In the genomic region with DNA sequence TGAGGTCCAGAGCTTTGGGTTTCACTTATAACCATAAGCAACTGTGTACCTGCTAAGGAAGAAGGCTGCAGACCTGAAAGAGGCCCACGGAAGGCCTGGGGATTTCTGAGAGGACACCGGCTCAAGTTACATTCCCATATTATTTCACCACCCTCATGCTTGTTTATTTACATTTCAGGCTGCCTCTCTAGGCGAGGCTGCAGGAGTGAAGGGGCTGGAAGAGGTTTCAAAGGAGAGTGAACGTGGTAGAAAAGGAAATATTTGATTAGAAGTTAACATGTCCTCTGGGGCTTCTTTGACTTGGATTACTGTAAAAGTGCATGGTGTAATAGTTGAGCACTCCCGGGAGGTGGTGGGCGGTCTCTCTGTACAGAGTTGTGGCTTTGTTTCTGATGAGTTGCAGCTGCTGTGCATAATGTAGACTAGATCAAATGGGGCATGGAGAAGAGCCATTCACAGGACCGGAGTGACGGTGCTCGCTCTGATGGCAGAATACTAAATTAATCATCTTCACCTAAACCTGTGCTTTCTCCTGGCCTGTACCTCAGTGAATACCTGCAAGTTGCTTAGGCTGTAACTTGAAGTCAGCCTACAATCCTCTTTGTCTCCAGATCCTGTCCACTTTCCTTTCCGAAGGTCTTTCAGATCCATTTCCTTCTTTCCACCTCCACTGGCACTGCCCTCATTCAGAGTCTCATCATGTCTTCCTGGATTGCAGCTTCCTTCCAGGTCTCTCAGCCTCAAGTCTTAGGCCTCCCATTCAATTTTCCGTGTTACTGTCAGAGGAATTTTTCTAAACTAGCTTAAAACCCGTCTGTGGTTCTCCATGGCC, we compare ENCODE assay signal across 1 cellular context.
TF ChIP-seq lines count a peak whose summit lies in the region.

No MANE protein-coding gene starts in this region.

TF ChIP-seq in GM23338, 12 proteins besides CTCF, POLR2A, EP300 and RAD21 (continued from another document):
- TF ChIP-seq, protein P1, sequence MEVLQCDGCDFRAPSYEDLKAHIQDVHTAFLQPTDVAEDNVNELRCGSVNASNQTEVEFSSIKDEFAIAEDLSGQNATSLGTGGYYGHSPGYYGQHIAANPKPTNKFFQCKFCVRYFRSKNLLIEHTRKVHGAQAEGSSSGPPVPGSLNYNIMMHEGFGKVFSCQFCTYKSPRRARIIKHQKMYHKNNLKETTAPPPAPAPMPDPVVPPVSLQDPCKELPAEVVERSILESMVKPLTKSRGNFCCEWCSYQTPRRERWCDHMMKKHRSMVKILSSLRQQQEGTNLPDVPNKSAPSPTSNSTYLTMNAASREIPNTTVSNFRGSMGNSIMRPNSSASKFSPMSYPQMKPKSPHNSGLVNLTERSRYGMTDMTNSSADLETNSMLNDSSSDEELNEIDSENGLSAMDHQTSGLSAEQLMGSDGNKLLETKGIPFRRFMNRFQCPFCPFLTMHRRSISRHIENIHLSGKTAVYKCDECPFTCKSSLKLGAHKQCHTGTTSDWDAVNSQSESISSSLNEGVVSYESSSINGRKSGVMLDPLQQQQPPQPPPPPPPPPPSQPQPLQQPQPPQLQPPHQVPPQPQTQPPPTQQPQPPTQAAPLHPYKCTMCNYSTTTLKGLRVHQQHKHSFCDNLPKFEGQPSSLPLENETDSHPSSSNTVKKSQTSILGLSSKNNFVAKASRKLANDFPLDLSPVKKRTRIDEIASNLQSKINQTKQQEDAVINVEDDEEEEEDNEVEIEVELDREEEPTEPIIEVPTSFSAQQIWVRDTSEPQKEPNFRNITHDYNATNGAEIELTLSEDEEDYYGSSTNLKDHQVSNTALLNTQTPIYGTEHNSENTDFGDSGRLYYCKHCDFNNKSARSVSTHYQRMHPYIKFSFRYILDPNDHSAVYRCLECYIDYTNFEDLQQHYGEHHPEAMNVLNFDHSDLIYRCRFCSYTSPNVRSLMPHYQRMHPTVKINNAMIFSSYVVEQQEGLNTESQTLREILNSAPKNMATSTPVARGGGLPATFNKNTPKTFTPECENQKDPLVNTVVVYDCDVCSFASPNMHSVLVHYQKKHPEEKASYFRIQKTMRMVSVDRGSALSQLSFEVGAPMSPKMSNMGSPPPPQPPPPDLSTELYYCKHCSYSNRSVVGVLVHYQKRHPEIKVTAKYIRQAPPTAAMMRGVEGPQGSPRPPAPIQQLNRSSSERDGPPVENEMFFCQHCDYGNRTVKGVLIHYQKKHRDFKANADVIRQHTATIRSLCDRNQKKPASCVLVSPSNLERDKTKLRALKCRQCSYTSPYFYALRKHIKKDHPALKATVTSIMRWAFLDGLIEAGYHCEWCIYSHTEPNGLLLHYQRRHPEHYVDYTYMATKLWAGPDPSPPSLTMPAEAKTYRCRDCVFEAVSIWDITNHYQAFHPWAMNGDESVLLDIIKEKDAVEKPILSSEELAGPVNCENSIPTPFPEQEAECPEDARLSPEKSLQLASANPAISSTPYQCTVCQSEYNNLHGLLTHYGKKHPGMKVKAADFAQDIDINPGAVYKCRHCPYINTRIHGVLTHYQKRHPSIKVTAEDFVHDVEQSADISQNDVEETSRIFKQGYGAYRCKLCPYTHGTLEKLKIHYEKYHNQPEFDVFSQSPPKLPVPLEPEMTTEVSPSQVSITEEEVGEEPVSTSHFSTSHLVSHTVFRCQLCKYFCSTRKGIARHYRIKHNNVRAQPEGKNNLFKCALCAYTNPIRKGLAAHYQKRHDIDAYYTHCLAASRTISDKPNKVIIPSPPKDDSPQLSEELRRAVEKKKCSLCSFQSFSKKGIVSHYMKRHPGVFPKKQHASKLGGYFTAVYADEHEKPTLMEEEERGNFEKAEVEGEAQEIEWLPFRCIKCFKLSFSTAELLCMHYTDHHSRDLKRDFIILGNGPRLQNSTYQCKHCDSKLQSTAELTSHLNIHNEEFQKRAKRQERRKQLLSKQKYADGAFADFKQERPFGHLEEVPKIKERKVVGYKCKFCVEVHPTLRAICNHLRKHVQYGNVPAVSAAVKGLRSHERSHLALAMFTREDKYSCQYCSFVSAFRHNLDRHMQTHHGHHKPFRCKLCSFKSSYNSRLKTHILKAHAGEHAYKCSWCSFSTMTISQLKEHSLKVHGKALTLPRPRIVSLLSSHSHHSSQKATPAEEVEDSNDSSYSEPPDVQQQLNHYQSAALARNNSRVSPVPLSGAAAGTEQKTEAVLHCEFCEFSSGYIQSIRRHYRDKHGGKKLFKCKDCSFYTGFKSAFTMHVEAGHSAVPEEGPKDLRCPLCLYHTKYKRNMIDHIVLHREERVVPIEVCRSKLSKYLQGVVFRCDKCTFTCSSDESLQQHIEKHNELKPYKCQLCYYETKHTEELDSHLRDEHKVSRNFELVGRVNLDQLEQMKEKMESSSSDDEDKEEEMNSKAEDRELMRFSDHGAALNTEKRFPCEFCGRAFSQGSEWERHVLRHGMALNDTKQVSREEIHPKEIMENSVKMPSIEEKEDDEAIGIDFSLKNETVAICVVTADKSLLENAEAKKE (CRISPR knock-in tag; IDR thresholded peaks at IDR 0.05) = no peak
- TF ChIP-seq JUNB (IDR thresholded peaks at IDR 0.05; ENCODE audit: unreplicated experiment) (no peak), ZNF114 (CRISPR knock-in tag; IDR thresholded peaks at IDR 0.05) (no peak), POLR2AphosphoS5 (IDR thresholded peaks at IDR 0.05; ENCODE audit: low read depth) (no peak), CREB1 (CRISPR knock-in tag; IDR thresholded peaks at IDR 0.05; ENCODE audit: low read depth) (no peak), EZH2phosphoT487 (IDR thresholded peaks at IDR 0.05; ENCODE audit: unreplicated experiment) (no peak)
- TF ChIP-seq, protein P2, sequence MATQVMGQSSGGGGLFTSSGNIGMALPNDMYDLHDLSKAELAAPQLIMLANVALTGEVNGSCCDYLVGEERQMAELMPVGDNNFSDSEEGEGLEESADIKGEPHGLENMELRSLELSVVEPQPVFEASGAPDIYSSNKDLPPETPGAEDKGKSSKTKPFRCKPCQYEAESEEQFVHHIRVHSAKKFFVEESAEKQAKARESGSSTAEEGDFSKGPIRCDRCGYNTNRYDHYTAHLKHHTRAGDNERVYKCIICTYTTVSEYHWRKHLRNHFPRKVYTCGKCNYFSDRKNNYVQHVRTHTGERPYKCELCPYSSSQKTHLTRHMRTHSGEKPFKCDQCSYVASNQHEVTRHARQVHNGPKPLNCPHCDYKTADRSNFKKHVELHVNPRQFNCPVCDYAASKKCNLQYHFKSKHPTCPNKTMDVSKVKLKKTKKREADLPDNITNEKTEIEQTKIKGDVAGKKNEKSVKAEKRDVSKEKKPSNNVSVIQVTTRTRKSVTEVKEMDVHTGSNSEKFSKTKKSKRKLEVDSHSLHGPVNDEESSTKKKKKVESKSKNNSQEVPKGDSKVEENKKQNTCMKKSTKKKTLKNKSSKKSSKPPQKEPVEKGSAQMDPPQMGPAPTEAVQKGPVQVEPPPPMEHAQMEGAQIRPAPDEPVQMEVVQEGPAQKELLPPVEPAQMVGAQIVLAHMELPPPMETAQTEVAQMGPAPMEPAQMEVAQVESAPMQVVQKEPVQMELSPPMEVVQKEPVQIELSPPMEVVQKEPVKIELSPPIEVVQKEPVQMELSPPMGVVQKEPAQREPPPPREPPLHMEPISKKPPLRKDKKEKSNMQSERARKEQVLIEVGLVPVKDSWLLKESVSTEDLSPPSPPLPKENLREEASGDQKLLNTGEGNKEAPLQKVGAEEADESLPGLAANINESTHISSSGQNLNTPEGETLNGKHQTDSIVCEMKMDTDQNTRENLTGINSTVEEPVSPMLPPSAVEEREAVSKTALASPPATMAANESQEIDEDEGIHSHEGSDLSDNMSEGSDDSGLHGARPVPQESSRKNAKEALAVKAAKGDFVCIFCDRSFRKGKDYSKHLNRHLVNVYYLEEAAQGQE (IDR thresholded peaks at IDR 0.05; ENCODE audit: unreplicated experiment) = no peak
- TF ChIP-seq, protein P3, sequence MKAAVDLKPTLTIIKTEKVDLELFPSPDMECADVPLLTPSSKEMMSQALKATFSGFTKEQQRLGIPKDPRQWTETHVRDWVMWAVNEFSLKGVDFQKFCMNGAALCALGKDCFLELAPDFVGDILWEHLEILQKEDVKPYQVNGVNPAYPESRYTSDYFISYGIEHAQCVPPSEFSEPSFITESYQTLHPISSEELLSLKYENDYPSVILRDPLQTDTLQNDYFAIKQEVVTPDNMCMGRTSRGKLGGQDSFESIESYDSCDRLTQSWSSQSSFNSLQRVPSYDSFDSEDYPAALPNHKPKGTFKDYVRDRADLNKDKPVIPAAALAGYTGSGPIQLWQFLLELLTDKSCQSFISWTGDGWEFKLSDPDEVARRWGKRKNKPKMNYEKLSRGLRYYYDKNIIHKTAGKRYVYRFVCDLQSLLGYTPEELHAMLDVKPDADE (IDR thresholded peaks at IDR 0.05) = no peak
